In the genomic region with DNA sequence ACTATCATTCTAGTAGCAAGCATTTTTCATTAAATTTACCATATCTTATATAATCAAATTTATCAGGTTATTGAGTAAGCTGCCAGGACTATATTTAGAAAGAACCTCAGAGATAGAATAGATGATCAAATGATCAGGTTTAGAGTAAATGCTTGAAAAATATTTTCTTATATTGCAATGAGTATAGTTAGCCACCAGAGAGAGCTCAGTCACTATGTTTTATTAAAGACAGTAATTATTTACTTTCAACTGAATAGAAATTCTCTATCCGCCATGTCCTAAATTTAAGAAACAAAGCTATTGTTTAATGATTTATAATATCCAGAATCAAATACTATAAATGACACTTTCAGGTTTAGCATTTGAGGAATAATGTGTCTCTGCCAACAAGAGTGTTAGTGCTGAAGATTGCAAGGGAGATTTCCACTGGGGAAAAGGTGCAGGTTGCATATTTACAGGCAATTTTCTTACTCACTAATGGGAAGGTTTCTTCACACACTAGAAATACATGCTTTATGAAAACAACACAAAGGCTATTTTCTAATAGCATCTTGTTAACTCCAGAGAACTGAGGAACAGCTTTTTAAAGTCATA, we compare ENCODE assay signal across 8 cellular contexts.
DNase-seq lines count a peak whose midpoint lies in the region; ATAC-seq and TF ChIP-seq lines count a peak whose summit lies in the region.

No MANE protein-coding gene starts in this region.

- DNase-seq in AG20443 (ENCODE audit: low spot score) (peak; percentile 20), HFFc6 (peak; percentile 13), OCI-LY7 (ENCODE audit: low spot score) (no peak), fibroblast of lung (ENCODE audit: low read depth in 2 of 2) (peak; percentile 5 to 51), tibial artery (no peak)
- no peak for DNase-seq in stimulated activated naive CD8-positive, alpha-beta T cell treated with anti-CD3 and anti-CD28 coated beads, Interleukin-15, Interleukin-2, amounts not matched to agents 100 U/mL and 50 U/mL, for 24 hours

- H3K36me3 Mint-ChIP-seq in HFFc6 (ENCODE audit: low read depth) = no peaks in the 10 kb centered on the region

- TF ChIP-seq CTCF in HFFc6 (IDR thresholded peaks at IDR 0.05) (peak; percentile 89), OCI-LY7 (conservative IDR thresholded peaks at IDR 0.05; ENCODE audit: low read length) (peak; percentile 67), fibroblast of lung (conservative IDR thresholded peaks at IDR 0.05 in 1 of 2, IDR thresholded peaks at IDR 0.05 in 1 of 2; ENCODE audit: low read depth in 1 of 2, low read length in 2 of 2) (peak in 1 of 2 donors; percentile 50), tibial artery (IDR thresholded peaks at IDR 0.05) (peak; percentile 11 to 26)

- no peak overlapping the region for H3K4me3 ChIP-seq in OCI-LY7 (ENCODE audit: low read depth, low read length, poor library complexity, severe bottlenecking)
- H3K4me3 ChIP-seq in fibroblast of lung (replicated peaks in 1 of 4; ENCODE audit: control extremely low read depth in 1 of 4, insufficient read depth in 1 of 4, low read depth in 3 of 4, low read length in 4 of 4) = no peak overlapping the region
- H3K4me3 ChIP-seq in tibial artery = no peak overlapping the region

- no peaks in the 10 kb centered on the region for H3K9me3 Mint-ChIP-seq in HFFc6

- H3K4me1 Mint-ChIP-seq in HFFc6 (ENCODE audit: low read depth) = peaks cover 15% of the 10 kb centered on the region

- intact Hi-C loops in OCI-LY7 (cut with micrococcal nuclease; ENCODE audit: unreplicated experiment) (loop anchor here (10.0 kb wide), 1 partner anchor 297 kb away; no protein-coding TSS in a partner anchor), tibial artery (cut with DNase I; ENCODE audit: low total_unique reads) (no loop called here)

- H3K27me3 ChIP-seq in fibroblast of lung (ENCODE audit: control insufficient read depth, insufficient read depth, low read length) (no peaks in the 10 kb centered on the region), tibial artery (no peaks in the 10 kb centered on the region)

- POLR2A ChIA-PET in OCI-LY7 (lab: Charles Lee) = interaction anchor here (0.6 kb wide), 1 partner anchor 799 kb away, joined by 3 read pairs; no protein-coding TSS in a partner anchor

- no peaks in the 10 kb centered on the region for H3K9me3 ChIP-seq in OCI-LY7 (ENCODE audit: low read length)
- no peaks in the 10 kb centered on the region for H3K9me3 ChIP-seq in fibroblast of lung (ENCODE audit: control insufficient read depth, insufficient read depth, low read depth, low read length)
- no peaks in the 10 kb centered on the region for H3K9me3 ChIP-seq in tibial artery

- H3K9me2 ChIP-seq in OCI-LY7 (ENCODE audit: insufficient read depth, low read length) = no peaks in the 10 kb centered on the region

- no peak for ATAC-seq in stimulated activated naive CD8-positive, alpha-beta T cell treated with anti-CD3 and anti-CD28 coated beads, Interleukin-15, Interleukin-2, amounts not matched to agents 100 U/mL and 50 U/mL, for 24 hours
- ATAC-seq in activated CD4-positive, CD25-positive, alpha-beta regulatory T cell treated with anti-CD3 and anti-CD28 coated beads, Interleukin-2, amount 50 U/mL, for 24 hours = no peak
- no peak for ATAC-seq in HG03354 (IDR thresholded peaks at IDR 0.05; ENCODE audit: poor library complexity, severe bottlenecking, unreplicated experiment)

- H4K20me1 ChIP-seq in OCI-LY7 (ENCODE audit: insufficient read depth, low read length) = no peaks in the 10 kb centered on the region
- H4K20me1 ChIP-seq in fibroblast of lung (ENCODE audit: control insufficient read depth, extremely low read depth, insufficient read depth, low read length) = no peaks in the 10 kb centered on the region

- no peak overlapping the region for H3K9ac ChIP-seq in fibroblast of lung (ENCODE audit: insufficient read depth, low read length)

- H3K4me3 Mint-ChIP-seq in HFFc6 = no peak overlapping the region

- H3K79me2 ChIP-seq in OCI-LY7 (ENCODE audit: insufficient read depth, low read depth, low read length) = no peaks in the 10 kb centered on the region
- no peaks in the 10 kb centered on the region for H3K79me2 ChIP-seq in fibroblast of lung (ENCODE audit: control insufficient read depth, insufficient read depth, low read length)

- no peaks in the 10 kb centered on the region for H3K4me1 ChIP-seq in OCI-LY7 (ENCODE audit: insufficient read depth, low read length, poor library complexity, severe bottlenecking)
- no peaks in the 10 kb centered on the region for H3K4me1 ChIP-seq in fibroblast of lung (ENCODE audit: control insufficient read depth, extremely low read depth, insufficient read depth, low read length)
- no peaks in the 10 kb centered on the region for H3K4me1 ChIP-seq in tibial artery

- no peaks in the 10 kb centered on the region for H3K36me3 ChIP-seq in OCI-LY7 (ENCODE audit: insufficient read depth, low read length)
- no peaks in the 10 kb centered on the region for H3K36me3 ChIP-seq in fibroblast of lung (ENCODE audit: control insufficient read depth, insufficient read depth, low read length)
- H3K36me3 ChIP-seq in tibial artery = no peaks in the 10 kb centered on the region

- H2AFZ ChIP-seq in OCI-LY7 (ENCODE audit: low read length) (no peak overlapping the region), fibroblast of lung (ENCODE audit: low read length) (no peak overlapping the region)

- CTCF ChIA-PET in OCI-LY7 (lab: Charles Lee; ENCODE audit: unreplicated experiment) = no interaction called here

- H3K27ac ChIP-seq in OCI-LY7 (ENCODE audit: low read depth, low read length, poor library complexity, severe bottlenecking) = no peak overlapping the region
- H3K27ac ChIP-seq in fibroblast of lung (ENCODE audit: insufficient read depth, low read length) = no peak overlapping the region
- no peak overlapping the region for H3K27ac ChIP-seq in tibial artery

- H3K27me3 Mint-ChIP-seq in HFFc6 (ENCODE audit: insufficient read depth) = no peaks in the 10 kb centered on the region

- no peak overlapping the region for H3K4me2 ChIP-seq in OCI-LY7 (ENCODE audit: low read length)
- H3K4me2 ChIP-seq in fibroblast of lung (ENCODE audit: extremely low read depth, insufficient read depth, low read length) = no peak overlapping the region

- H3K27ac Mint-ChIP-seq in HFFc6 = no peak overlapping the region

- BruUV-seq in OCI-LY7 (replicated peaks; lab: Mats Ljungman, UMichigan) = no TSS peak

Comparison
In these comparisons a context has a peak if more than half of its experiments do, and no peak if none do; other contexts are left out.
1. DNase-seq: peak in AG20443 (single experiment), HFFc6 (single experiment) and fibroblast of lung (2 of 2); none in OCI-LY7 (single experiment), tibial artery (0 of 2) and stimulated activated naive CD8-positive, alpha-beta T cell treated with anti-CD3 and anti-CD28 coated beads, Interleukin-15, Interleukin-2, amounts not matched to agents 100 U/mL and 50 U/mL, for 24 hours (single experiment).